In the genomic region with DNA sequence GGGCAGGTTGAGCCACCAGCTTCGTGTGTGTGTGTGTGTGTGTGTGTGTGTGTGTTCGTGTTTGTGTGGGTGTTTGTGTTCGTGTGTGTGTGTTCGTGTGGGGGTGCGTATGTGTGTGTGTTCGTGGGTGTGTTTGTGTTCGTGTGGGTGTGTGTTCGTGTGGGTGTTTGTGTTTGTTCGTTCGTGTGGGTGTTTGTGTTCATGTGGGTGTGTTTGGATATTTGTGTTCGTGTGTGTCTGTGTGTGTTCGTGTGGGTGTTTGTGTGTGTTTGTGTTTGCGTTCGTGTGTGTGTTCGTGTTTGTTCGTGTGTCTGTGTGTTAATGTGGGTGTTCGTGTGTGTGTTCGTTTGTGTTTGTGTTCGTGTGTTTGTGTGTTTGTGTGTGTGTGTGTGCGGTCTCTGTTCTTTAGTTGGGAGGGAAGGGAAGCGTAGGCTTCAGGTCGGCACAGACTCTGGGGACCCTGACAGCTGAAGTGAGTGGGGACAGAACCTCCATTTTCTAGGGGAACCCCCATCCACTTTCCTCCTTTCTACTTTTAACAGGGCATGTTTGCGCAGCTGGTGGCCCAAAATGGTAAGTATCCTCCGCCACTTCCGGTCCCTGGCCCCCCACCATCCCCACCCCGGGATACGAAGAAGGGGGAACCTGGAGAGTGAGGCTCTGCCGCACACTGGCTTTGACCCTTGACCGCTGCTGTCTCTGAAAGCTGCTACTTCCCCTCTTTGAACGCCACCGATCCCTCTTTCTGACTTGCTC, we compare ENCODE assay signal across 9 cellular contexts. TPM values are rescaled to one million over a fixed set of nuclear protein-coding genes. Genes with fewer than 3 reads are reported as not detected.
DNase-seq lines count a peak whose midpoint lies in the region; ATAC-seq, FAIRE-seq and TF ChIP-seq lines count a peak whose summit lies in the region.
"Had no signal": no experiment of that assay in that cellular context is flagged by ENCODE, and none has a peak within 500 bp of the region (broad histone marks: within the 10 kb centered on the region; RNA-seq: fewer than 3 reads in every experiment).

No MANE protein-coding gene starts in this region.

- TF ChIP-seq CTCF in mammary epithelial cell (conservative IDR thresholded peaks at IDR 0.05 in 1 of 2, IDR thresholded peaks at IDR 0.05 in 1 of 2; ENCODE audit: extremely low read depth in 1 of 2, insufficient read depth in 1 of 2, low read depth in 1 of 2, low read length in 2 of 2), result no peak

- no peaks in the 10 kb centered on the region for H3K9me3 ChIP-seq in mammary epithelial cell (replicated peaks; ENCODE audit: insufficient read depth, low read length)
- H3K9me3 ChIP-seq in neuronal stem cell (replicated peaks in 1 of 2; ENCODE audit: control insufficient read depth in 2 of 2, insufficient read depth in 1 of 2, low read depth in 1 of 2, low read length in 2 of 2), result peaks cover 0 to 3% of the 10 kb centered on the region in 2 donors

- H2BK5ac ChIP-seq in neuronal stem cell (ENCODE audit: low read length), result no peak overlapping the region

- peak; percentile 96 for FAIRE-seq in GM12891 (lab: Jason Lieb, UNC)

- in situ Hi-C loops in mammary epithelial cell (cut with MboI; ENCODE audit: low sequenced_read_pairs in 2 of 2), result loop anchor here in 1 of 2 donors (5.0 kb wide), 1 partner anchor 100 kb away; no protein-coding TSS in a partner anchor

- peaks cover 59% of the 10 kb centered on the region for H3K79me2 ChIP-seq in mammary epithelial cell (ENCODE audit: insufficient read depth, low read length)

- H2BK12ac ChIP-seq in neuronal stem cell (ENCODE audit: low read length), result no peak overlapping the region

- H3K4me1 ChIP-seq in mammary epithelial cell (ENCODE audit: insufficient read depth, low read length) (peaks cover 24% of the 10 kb centered on the region), neuronal stem cell (ENCODE audit: control insufficient read depth in 2 of 2, insufficient read depth in 1 of 2, low read depth in 1 of 2, low read length in 2 of 2) (peaks cover 7 to 18% of the 10 kb centered on the region in 2 donors)

- peak overlapping the region; percentile 48 for H3K18ac ChIP-seq in neuronal stem cell (ENCODE audit: low read length)

- DNase-seq in GM12891 (ENCODE audit: insufficient read length, low spot score) (peak; percentile 50), NOMO-1 treated with DMSO at 0.1 percent for 48 hours (lab: John Stamatoyannopoulos, UW; ENCODE audit: unreplicated experiment) (peak; percentile 83), mammary epithelial cell (no peak), neuronal stem cell (ENCODE audit: low spot score) (no peak), DMS79 treated with DMSO at 0.1 percent for 48 hours (lab: John Stamatoyannopoulos, UW) (no peak), NCI-H2029 (lab: John Stamatoyannopoulos, UW) (no peak)

- H4K91ac ChIP-seq in neuronal stem cell (ENCODE audit: low read depth, low read length, poor library complexity), result no peak overlapping the region

- CTCF ChIA-PET in mammary epithelial cell (lab: Charles Lee; ENCODE audit: low non-redundant PET), result no interaction called here

- peak overlapping the region; percentile 5 for H3K23ac ChIP-seq in neuronal stem cell (ENCODE audit: low read depth, low read length, poor library complexity)

- WGBS in mammary epithelial cell (ENCODE audit: low coverage, missing lambda C conversion rate), result 38% methylated on average over 21 of the region's 31 CpGs
- 100% methylated on average over 17 of the region's 31 CpGs; no CpG with 5 or more reads in 1 of the 2 donors for WGBS in neuronal stem cell (ENCODE audit: extremely low coverage in 2 of 2, insufficient read length in 2 of 2, insufficient replicate concordance in 1 of 2), 2 donors

- H3K9ac ChIP-seq in mammary epithelial cell (ENCODE audit: insufficient read depth, low read length) (peak overlapping the region; percentile 82), neuronal stem cell (ENCODE audit: low read depth, low read length, poor library complexity) (peak overlapping the region; percentile 45)

- H3K14ac ChIP-seq in neuronal stem cell (ENCODE audit: low read length), result no peak overlapping the region

- H2BK15ac ChIP-seq in neuronal stem cell (ENCODE audit: low read length), result peak overlapping the region; percentile 14

- H2AK5ac ChIP-seq in neuronal stem cell (ENCODE audit: low read depth, low read length), result peak overlapping the region; percentile 30

- no peak overlapping the region for H4K8ac ChIP-seq in neuronal stem cell (ENCODE audit: low read depth, low read length)

- H2BK120ac ChIP-seq in neuronal stem cell (ENCODE audit: low read depth, low read length), result no peak overlapping the region

- H2AFZ ChIP-seq in mammary epithelial cell (ENCODE audit: low read depth, low read length) (no peak overlapping the region), neuronal stem cell (ENCODE audit: low read length) (peak overlapping the region; percentile 61)

- no peaks in the 10 kb centered on the region for H3K79me1 ChIP-seq in neuronal stem cell (ENCODE audit: low read depth, low read length)

- H3K4ac ChIP-seq in neuronal stem cell (ENCODE audit: low read length), result no peak overlapping the region

- peak overlapping the region; percentile 74 for H3K4me2 ChIP-seq in mammary epithelial cell (ENCODE audit: insufficient read depth, low read depth, low read length)
- H3K4me2 ChIP-seq in neuronal stem cell (ENCODE audit: insufficient read depth, low read length, poor library complexity, severe bottlenecking), result no peak overlapping the region

- H3K36me3 ChIP-seq in mammary epithelial cell (ENCODE audit: insufficient read depth, low read length) (peaks cover 15% of the 10 kb centered on the region), neuronal stem cell (replicated peaks in 1 of 2; ENCODE audit: control insufficient read depth in 2 of 2, insufficient read depth in 2 of 2, low read length in 2 of 2) (no peaks in the 10 kb centered on the region)

- H3K27me3 ChIP-seq in mammary epithelial cell (ENCODE audit: insufficient read depth, low read length), result no peaks in the 10 kb centered on the region
- H3K27me3 ChIP-seq in neuronal stem cell (ENCODE audit: control insufficient read depth in 3 of 3, insufficient read depth in 3 of 3, low read depth in 1 of 3, low read length in 3 of 3), result peaks cover 18 to 42% (median 32%) of the 10 kb centered on the region in 3 experiments

- dilution Hi-C loops in mammary epithelial cell (cut with HindIII; ENCODE audit: low sequenced_read_pairs), result no loop called here

- H3K27ac ChIP-seq in mammary epithelial cell (ENCODE audit: insufficient read depth, low read depth, low read length) (peak overlapping the region; percentile 90), neuronal stem cell (replicated peaks; ENCODE audit: low read length) (no peak overlapping the region)

- intact Hi-C loops in mammary epithelial cell (cut with micrococcal nuclease), result loop anchor here (5.0 kb wide), 2 partner anchors 205 to 330 kb away; a partner anchor contains a TSS

- no TSS peak for BruUV-seq in mammary epithelial cell (replicated peaks; lab: Mats Ljungman, UMichigan)

- no peaks in the 10 kb centered on the region for H4K20me1 ChIP-seq in mammary epithelial cell (ENCODE audit: insufficient read depth, low read length)

- ATAC-seq in GM18519 (IDR thresholded peaks at IDR 0.05; ENCODE audit: low FRiP score, unreplicated experiment) (no peak), GM19397 (IDR thresholded peaks at IDR 0.05; ENCODE audit: unreplicated experiment) (no peak)

- TF ChIP-seq POLR2A in GM12891 (IDR thresholded peaks at IDR 0.05; ENCODE audit: low read depth, low read length), result peak; percentile 83

- H3K4me3 ChIP-seq in mammary epithelial cell (replicated peaks in 1 of 3; ENCODE audit: insufficient read depth in 1 of 3, low read depth in 2 of 3, low read length in 3 of 3), result peak overlapping the region; percentile 63 to 88 (median 77)
- H3K4me3 ChIP-seq in neuronal stem cell (ENCODE audit: low read length in 2 of 2), result peak overlapping the region; percentile 27 to 48

TF ChIP-seq in GM12891, 5 proteins besides CTCF, POLR2A, EP300 and RAD21:
- TF ChIP-seq POU2F2 (IDR thresholded peaks at IDR 0.05; ENCODE audit: low read depth, low read length) (no peak; the same call in none of the 2 replicates), POLR2AphosphoS5 (IDR thresholded peaks at IDR 0.05; ENCODE audit: low read depth, low read length) (peak; percentile 38; the same call in 1 of the 2 replicates), PAX5 (IDR thresholded peaks at IDR 0.05; ENCODE audit: insufficient read depth, low read length, severe bottlenecking) (no peak), TAF1 (IDR thresholded peaks at IDR 0.05; ENCODE audit: low read depth, low read length) (no peak), SPI1 (IDR thresholded peaks at IDR 0.05; ENCODE audit: low read depth, low read length) (peak; percentile 74)

RNA-seq across cellular contexts. Expression of a gene that starts 1.6 kb away (rescaled TPM):
- polyA plus RNA-seq in GM12891 (2012; ENCODE audit: low read depth, missing spikeins), result 64.1 TPM
- total RNA-seq in mammary epithelial cell, result 10 to 100 TPM in 1 of 2 donors, 1 to 10 TPM in 1; 9.5 to 15.2 TPM
- 20.5 TPM for polyA plus RNA-seq in mammary epithelial cell
- polyA minus RNA-seq in mammary epithelial cell, result 23.8 TPM
- polyA plus RNA-seq in neuronal stem cell (2013, experiment 1 of 2), result 1.5 TPM
- 1.8 TPM for polyA plus RNA-seq in neuronal stem cell (2013, experiment 2 of 2)

RNA-seq across cellular contexts. Expression of a gene that starts 30.3 kb away (rescaled TPM):
- 8.6 TPM for polyA plus RNA-seq in GM12891 (2012; ENCODE audit: low read depth, missing spikeins)
- total RNA-seq in mammary epithelial cell, result not detected
- 0.09 TPM for polyA plus RNA-seq in mammary epithelial cell
- not detected for polyA minus RNA-seq in mammary epithelial cell
- 30.8 TPM for polyA plus RNA-seq in neuronal stem cell (2013, experiment 1 of 2)
- polyA plus RNA-seq in neuronal stem cell (2013, experiment 2 of 2), result 30.4 TPM
- total RNA-seq: fibroblast of lung had no signal
- polyA plus RNA-seq: fibroblast of lung had no signal

RNA-seq across cellular contexts. Expression of a gene that starts 50.8 kb away (rescaled TPM):
- 44.4 TPM for polyA plus RNA-seq in GM12891 (2012; ENCODE audit: low read depth, missing spikeins)
- total RNA-seq in mammary epithelial cell, result under 1 TPM in 1 of 2 donors, not detected in 1; 0.33 TPM
- polyA plus RNA-seq in mammary epithelial cell, result 0.26 TPM
- not detected for polyA minus RNA-seq in mammary epithelial cell
- polyA plus RNA-seq in neuronal stem cell (2013, experiment 1 of 2), result 0.61 TPM
- 0.60 TPM for polyA plus RNA-seq in neuronal stem cell (2013, experiment 2 of 2)
- total RNA-seq: fibroblast of lung had no signal
- polyA plus RNA-seq: fibroblast of lung had no signal

RNA-seq across cellular contexts. Expression of a gene that starts 58.5 kb away (rescaled TPM):
- 243 TPM for polyA plus RNA-seq in GM12891 (2012; ENCODE audit: low read depth, missing spikeins)
- total RNA-seq in mammary epithelial cell, result 1 to 10 TPM in 1 of 2 donors, not detected in 1; 4.4 TPM
- 28.9 TPM for polyA plus RNA-seq in mammary epithelial cell
- polyA minus RNA-seq in mammary epithelial cell, result 15.4 TPM
- 0.88 TPM for polyA plus RNA-seq in neuronal stem cell (2013, experiment 1 of 2)
- 0.91 TPM for polyA plus RNA-seq in neuronal stem cell (2013, experiment 2 of 2)
- total RNA-seq: fibroblast of lung had no signal
- polyA plus RNA-seq: fibroblast of lung had no signal

Comparison
In these comparisons a context has a peak if more than half of its experiments do, and no peak if none do; other contexts are left out.
1. DNase-seq: peak in GM12891 (single experiment) and NOMO-1 treated with DMSO at 0.1 percent for 48 hours (single experiment); none in mammary epithelial cell (single experiment), neuronal stem cell (single experiment), DMS79 treated with DMSO at 0.1 percent for 48 hours (single experiment) and NCI-H2029 (single experiment).